8 cellular contexts compared by ENCODE assay signal in the genomic region with DNA sequence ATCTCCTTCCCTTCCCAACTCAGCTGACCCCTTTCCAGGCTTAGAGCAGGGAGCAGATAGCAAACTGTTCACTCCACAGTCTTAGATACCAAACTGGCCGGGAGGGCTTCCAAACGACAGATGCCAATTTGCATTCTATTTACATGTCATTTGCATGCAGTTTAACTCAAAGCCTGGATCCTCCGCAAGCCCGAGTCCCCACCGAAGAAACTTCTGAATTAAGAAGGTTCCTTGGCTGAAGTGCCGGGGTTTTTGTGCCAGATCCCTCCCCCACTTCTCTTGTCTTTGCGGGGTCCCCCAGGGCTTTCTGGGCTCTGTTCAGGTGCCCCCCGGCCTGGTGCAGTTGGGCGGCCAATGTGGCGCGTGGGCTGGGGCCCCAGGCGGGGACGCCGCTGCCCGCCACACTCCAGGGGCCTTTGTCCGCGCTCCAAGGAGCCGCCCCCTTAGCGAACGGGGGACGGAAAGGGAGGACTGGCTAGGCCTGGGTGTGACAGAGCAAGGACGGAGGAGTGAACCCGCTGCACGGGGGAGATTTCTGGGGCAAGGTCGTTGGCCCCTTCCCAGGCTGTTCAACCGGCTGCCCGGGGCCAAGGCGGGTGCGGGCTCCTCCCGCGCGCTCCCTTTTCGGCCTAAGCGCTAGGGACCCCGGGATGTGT. TPM values are rescaled to one million over a fixed set of nuclear protein-coding genes. Genes with fewer than 3 reads are reported as not detected.
DNase-seq lines count a peak whose midpoint lies in the region; ATAC-seq and TF ChIP-seq lines count a peak whose summit lies in the region.

No MANE protein-coding gene starts in this region.

- H3K36me3 Mint-ChIP-seq in dendritic cell treated with granulocyte-macrophage colony-stimulating factor and Interleukin-4, amounts not matched to agents 40 ng/mL and 50 ng/mL, for 4 days (ENCODE audit: low read depth): no peaks in the 10 kb centered on the region
- H3K36me3 Mint-ChIP-seq in mesothelial cell of epicardium: peaks cover 1% of the 10 kb centered on the region

- intact Hi-C loops in dendritic cell treated with granulocyte-macrophage colony-stimulating factor and Interleukin-4, amounts not matched to agents 40 ng/mL and 50 ng/mL, for 4 days (cut with micrococcal nuclease): loop anchor here (10.0 kb wide), 1 partner anchor 189 kb away; no protein-coding TSS in a partner anchor
- intact Hi-C loops in upper lobe of right lung (cut with DNase I): no loop called here

- H3K4me1 ChIP-seq in BLaER1: peaks cover 20% of the 10 kb centered on the region
- H3K4me1 ChIP-seq in upper lobe of right lung: peaks cover 19% of the 10 kb centered on the region

- ATAC-seq in upper lobe of right lung: peak; percentile 8
- no peak for ATAC-seq in GM21367 (IDR thresholded peaks at IDR 0.05; ENCODE audit: unreplicated experiment)
- no peak for ATAC-seq in GM21717 (IDR thresholded peaks at IDR 0.05; ENCODE audit: unreplicated experiment)

- H3K4me2 ChIP-seq in BLaER1: peak overlapping the region; percentile 99

- no peak overlapping the region for H3K27ac Mint-ChIP-seq in dendritic cell treated with granulocyte-macrophage colony-stimulating factor and Interleukin-4, amounts not matched to agents 40 ng/mL and 50 ng/mL, for 4 days
- H3K27ac Mint-ChIP-seq in mesothelial cell of epicardium: peak overlapping the region; percentile 66

- H3K9ac ChIP-seq in BLaER1: no peak overlapping the region

- peaks cover 61% of the 10 kb centered on the region for H3K27me3 Mint-ChIP-seq in dendritic cell treated with granulocyte-macrophage colony-stimulating factor and Interleukin-4, amounts not matched to agents 40 ng/mL and 50 ng/mL, for 4 days
- H3K27me3 Mint-ChIP-seq in mesothelial cell of epicardium (ENCODE audit: low read depth): no peaks in the 10 kb centered on the region

- no peaks in the 10 kb centered on the region for H3K9me3 Mint-ChIP-seq in dendritic cell treated with granulocyte-macrophage colony-stimulating factor and Interleukin-4, amounts not matched to agents 40 ng/mL and 50 ng/mL, for 4 days
- H3K9me3 Mint-ChIP-seq in mesothelial cell of epicardium: no peaks in the 10 kb centered on the region

- H3K4me3 Mint-ChIP-seq in dendritic cell treated with granulocyte-macrophage colony-stimulating factor and Interleukin-4, amounts not matched to agents 40 ng/mL and 50 ng/mL, for 4 days: peak overlapping the region; percentile 31
- H3K4me3 Mint-ChIP-seq in mesothelial cell of epicardium: peak overlapping the region; percentile 83

- H3K4me1 Mint-ChIP-seq in dendritic cell treated with granulocyte-macrophage colony-stimulating factor and Interleukin-4, amounts not matched to agents 40 ng/mL and 50 ng/mL, for 4 days (ENCODE audit: low read depth): peaks cover 35% of the 10 kb centered on the region
- H3K4me1 Mint-ChIP-seq in mesothelial cell of epicardium: peaks cover 23% of the 10 kb centered on the region

- DNase-seq in NCI-H146 (lab: John Stamatoyannopoulos, UW) (peak; percentile 81), mesothelial cell of epicardium (ENCODE audit: low spot score in 2 of 2, unreplicated experiment in 2 of 2) (peak in 1 of 2 experiments; percentile 53), upper lobe of right lung (no peak), UCSD-AML1 (lab: John Stamatoyannopoulos, UW; ENCODE audit: unreplicated experiment) (no peak)

- no peaks in the 10 kb centered on the region for H3K9me3 ChIP-seq in BLaER1
- H3K9me3 ChIP-seq in upper lobe of right lung: no peaks in the 10 kb centered on the region

- H3K36me3 ChIP-seq in BLaER1 (no peaks in the 10 kb centered on the region), upper lobe of right lung (no peaks in the 10 kb centered on the region)

- peaks cover 31% of the 10 kb centered on the region for H4K20me1 ChIP-seq in BLaER1

- no peak for TF ChIP-seq CTCF in mesothelial cell of epicardium (IDR thresholded peaks at IDR 0.05; ENCODE audit: unreplicated experiment)
- TF ChIP-seq CTCF in upper lobe of right lung (IDR thresholded peaks at IDR 0.05): no peak

- H3K27ac ChIP-seq in BLaER1 (no peak overlapping the region), upper lobe of right lung (no peak overlapping the region)

- H3K27me3 ChIP-seq in BLaER1: peaks cover 47% of the 10 kb centered on the region
- H3K27me3 ChIP-seq in upper lobe of right lung: peaks cover 18% of the 10 kb centered on the region

- H3K4me3 ChIP-seq in BLaER1 (peak overlapping the region; percentile 69; the same call in 1 of the 2 replicates), upper lobe of right lung (peak overlapping the region; percentile 65)

RNA-seq across cellular contexts. Expression of a gene that starts 1.2 kb away (rescaled TPM):
- total RNA-seq in mesothelial cell of epicardium (31.3 to 36.5 TPM (median 34.2 TPM) in 3 replicates), upper lobe of right lung (21.1 TPM)
